Comparison of ENCODE assay signal across 2 cellular contexts in the genomic region with DNA sequence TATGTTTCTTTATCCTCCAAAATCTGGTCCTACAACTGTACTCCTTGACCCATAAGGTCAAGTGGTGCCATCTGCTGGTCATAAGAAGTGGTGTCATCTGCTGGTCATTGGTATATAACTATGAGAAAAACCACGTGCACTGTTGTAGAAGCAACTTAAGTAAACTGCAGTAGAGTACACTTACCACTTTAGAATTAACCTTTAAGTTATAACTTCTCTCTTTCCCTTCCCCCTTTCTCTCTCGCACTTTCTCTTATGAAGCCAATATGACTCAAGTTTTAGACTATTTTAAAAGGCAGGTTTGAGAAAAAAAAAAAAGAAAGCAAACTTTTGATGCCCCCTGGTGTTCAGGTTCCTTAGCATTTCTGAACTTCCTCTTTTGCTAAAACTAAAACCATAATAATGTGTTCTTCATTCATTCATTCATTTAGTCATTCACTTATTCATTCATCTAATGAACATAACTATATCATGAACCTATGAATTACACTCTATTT.
TF ChIP-seq lines count a peak whose summit lies in the region.

No MANE protein-coding gene starts in this region.

TF ChIP-seq in HEK293, 187 proteins besides CTCF, POLR2A, EP300 and RAD21 (continued from another document and continues in another):
- TF ChIP-seq, protein P1, sequence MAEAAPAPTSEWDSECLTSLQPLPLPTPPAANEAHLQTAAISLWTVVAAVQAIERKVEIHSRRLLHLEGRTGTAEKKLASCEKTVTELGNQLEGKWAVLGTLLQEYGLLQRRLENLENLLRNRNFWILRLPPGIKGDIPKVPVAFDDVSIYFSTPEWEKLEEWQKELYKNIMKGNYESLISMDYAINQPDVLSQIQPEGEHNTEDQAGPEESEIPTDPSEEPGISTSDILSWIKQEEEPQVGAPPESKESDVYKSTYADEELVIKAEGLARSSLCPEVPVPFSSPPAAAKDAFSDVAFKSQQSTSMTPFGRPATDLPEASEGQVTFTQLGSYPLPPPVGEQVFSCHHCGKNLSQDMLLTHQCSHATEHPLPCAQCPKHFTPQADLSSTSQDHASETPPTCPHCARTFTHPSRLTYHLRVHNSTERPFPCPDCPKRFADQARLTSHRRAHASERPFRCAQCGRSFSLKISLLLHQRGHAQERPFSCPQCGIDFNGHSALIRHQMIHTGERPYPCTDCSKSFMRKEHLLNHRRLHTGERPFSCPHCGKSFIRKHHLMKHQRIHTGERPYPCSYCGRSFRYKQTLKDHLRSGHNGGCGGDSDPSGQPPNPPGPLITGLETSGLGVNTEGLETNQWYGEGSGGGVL (tag by site-specific recombination; IDR thresholded peaks at IDR 0.05): no peak
- no peak for TF ChIP-seq ZNF239 (tag by site-specific recombination; IDR thresholded peaks at IDR 0.05)
- TF ChIP-seq ZNF658 (tag by site-specific recombination; IDR thresholded peaks at IDR 0.05): no peak
- no peak for TF ChIP-seq ZNF266 (tag by site-specific recombination; IDR thresholded peaks at IDR 0.05; ENCODE audit: low read depth)
- no peak for TF ChIP-seq TRIM28 (IDR thresholded peaks at IDR 0.05; ENCODE audit: borderline replicate concordance, low read length)
- TF ChIP-seq ZNF157 (tag by site-specific recombination; IDR thresholded peaks at IDR 0.05): no peak
- TF ChIP-seq, protein P2, sequence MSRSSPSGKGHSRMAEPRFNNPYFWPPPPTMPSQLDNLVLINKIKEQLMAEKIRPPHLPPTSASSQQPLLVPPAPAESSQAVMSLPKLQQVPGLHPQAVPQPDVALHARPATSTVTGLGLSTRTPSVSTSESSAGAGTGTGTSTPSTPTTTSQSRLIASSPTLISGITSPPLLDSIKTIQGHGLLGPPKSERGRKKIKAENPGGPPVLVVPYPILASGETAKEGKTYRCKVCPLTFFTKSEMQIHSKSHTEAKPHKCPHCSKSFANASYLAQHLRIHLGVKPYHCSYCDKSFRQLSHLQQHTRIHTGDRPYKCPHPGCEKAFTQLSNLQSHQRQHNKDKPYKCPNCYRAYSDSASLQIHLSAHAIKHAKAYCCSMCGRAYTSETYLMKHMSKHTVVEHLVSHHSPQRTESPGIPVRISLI (tag by site-specific recombination; IDR thresholded peaks at IDR 0.05): 0 out of 2 replicates have a peak, but pooled peaks have one; percentile 43
- TF ChIP-seq ZNF335 (tag by site-specific recombination; conservative IDR thresholded peaks at IDR 0.05): peak; percentile 36; the same call in 1 of the 2 replicates
- TF ChIP-seq ZNF660 (tag by site-specific recombination; IDR thresholded peaks at IDR 0.05): peak; percentile 62; the same call in 1 of the 2 replicates
- TF ChIP-seq, protein P3, sequence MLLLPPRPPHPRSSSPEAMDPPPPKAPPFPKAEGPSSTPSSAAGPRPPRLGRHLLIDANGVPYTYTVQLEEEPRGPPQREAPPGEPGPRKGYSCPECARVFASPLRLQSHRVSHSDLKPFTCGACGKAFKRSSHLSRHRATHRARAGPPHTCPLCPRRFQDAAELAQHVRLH (tag by site-specific recombination; IDR thresholded peaks at IDR 0.05): no peak
- no peak for TF ChIP-seq ZNF302 (tag by site-specific recombination; IDR thresholded peaks at IDR 0.05; ENCODE audit: low read depth)
- TF ChIP-seq ZBTB1 (tag by site-specific recombination; IDR thresholded peaks at IDR 0.05): no peak
- TF ChIP-seq BCL11B (tag by site-specific recombination; IDR thresholded peaks at IDR 0.05; ENCODE audit: low read depth): no peak
- TF ChIP-seq, protein P4, sequence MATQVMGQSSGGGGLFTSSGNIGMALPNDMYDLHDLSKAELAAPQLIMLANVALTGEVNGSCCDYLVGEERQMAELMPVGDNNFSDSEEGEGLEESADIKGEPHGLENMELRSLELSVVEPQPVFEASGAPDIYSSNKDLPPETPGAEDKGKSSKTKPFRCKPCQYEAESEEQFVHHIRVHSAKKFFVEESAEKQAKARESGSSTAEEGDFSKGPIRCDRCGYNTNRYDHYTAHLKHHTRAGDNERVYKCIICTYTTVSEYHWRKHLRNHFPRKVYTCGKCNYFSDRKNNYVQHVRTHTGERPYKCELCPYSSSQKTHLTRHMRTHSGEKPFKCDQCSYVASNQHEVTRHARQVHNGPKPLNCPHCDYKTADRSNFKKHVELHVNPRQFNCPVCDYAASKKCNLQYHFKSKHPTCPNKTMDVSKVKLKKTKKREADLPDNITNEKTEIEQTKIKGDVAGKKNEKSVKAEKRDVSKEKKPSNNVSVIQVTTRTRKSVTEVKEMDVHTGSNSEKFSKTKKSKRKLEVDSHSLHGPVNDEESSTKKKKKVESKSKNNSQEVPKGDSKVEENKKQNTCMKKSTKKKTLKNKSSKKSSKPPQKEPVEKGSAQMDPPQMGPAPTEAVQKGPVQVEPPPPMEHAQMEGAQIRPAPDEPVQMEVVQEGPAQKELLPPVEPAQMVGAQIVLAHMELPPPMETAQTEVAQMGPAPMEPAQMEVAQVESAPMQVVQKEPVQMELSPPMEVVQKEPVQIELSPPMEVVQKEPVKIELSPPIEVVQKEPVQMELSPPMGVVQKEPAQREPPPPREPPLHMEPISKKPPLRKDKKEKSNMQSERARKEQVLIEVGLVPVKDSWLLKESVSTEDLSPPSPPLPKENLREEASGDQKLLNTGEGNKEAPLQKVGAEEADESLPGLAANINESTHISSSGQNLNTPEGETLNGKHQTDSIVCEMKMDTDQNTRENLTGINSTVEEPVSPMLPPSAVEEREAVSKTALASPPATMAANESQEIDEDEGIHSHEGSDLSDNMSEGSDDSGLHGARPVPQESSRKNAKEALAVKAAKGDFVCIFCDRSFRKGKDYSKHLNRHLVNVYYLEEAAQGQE (tag by site-specific recombination; IDR thresholded peaks at IDR 0.05): no peak
- TF ChIP-seq ZNF24 (tag by site-specific recombination; IDR thresholded peaks at IDR 0.05): peak; percentile 59; the same call in 1 of the 2 replicates
- no peak for TF ChIP-seq ZNF121 (tag by site-specific recombination; IDR thresholded peaks at IDR 0.05)
- no peak for TF ChIP-seq ZNF600 (tag by site-specific recombination; IDR thresholded peaks at IDR 0.05)
- TF ChIP-seq KLF7 (tag by site-specific recombination; IDR thresholded peaks at IDR 0.05; ENCODE audit: borderline replicate concordance): no peak
- TF ChIP-seq ZNF174 (tag by site-specific recombination; IDR thresholded peaks at IDR 0.05): no peak
- TF ChIP-seq WT1 (tag by site-specific recombination; IDR thresholded peaks at IDR 0.05): no peak
- no peak for TF ChIP-seq ZNF792 (tag by site-specific recombination; IDR thresholded peaks at IDR 0.05)
- peak; percentile 74; the same call in 1 of the 2 replicates for TF ChIP-seq PRDM1 (tag by site-specific recombination; IDR thresholded peaks at IDR 0.05)
- no peak for TF ChIP-seq SETDB1 (IDR thresholded peaks at IDR 0.05; ENCODE audit: insufficient read length, low read length)
- TF ChIP-seq GLI2 (tag by site-specific recombination; IDR thresholded peaks at IDR 0.05; ENCODE audit: borderline replicate concordance, low read depth): no peak
- no peak for TF ChIP-seq ZNF549 (tag by site-specific recombination; IDR thresholded peaks at IDR 0.05)
- TF ChIP-seq ZNF654 (tag by site-specific recombination; IDR thresholded peaks at IDR 0.05; ENCODE audit: low read depth): peak; percentile 78
- no peak for TF ChIP-seq ZNF391 (tag by site-specific recombination; IDR thresholded peaks at IDR 0.05; ENCODE audit: borderline replicate concordance, low read depth)

TF ChIP-seq in GM12878, 131 proteins besides CTCF, POLR2A, EP300 and RAD21 (continued from another document and continues in another):
- TF ChIP-seq JUND (IDR thresholded peaks at IDR 0.05; ENCODE audit: low read depth, low read length) (no peak), CHD1 (IDR thresholded peaks at IDR 0.05; ENCODE audit: low read depth, low read length) (no peak), TCF3 (IDR thresholded peaks at IDR 0.05; ENCODE audit: borderline replicate concordance, insufficient read depth, low read depth, low read length) (no peak), ZNF24 (IDR thresholded peaks at IDR 0.05) (peak; percentile 96), SMC3 (IDR thresholded peaks at IDR 0.05; ENCODE audit: borderline replicate concordance, low read length) (peak; percentile 54; the same call in 1 of the 2 replicates), STAT1 (conservative IDR thresholded peaks at IDR 0.05) (no peak), JUNB (IDR thresholded peaks at IDR 0.05) (no peak), KLF5 (IDR thresholded peaks at IDR 0.05; ENCODE audit: partially characterized antibody) (no peak), KDM1A (IDR thresholded peaks at IDR 0.05; ENCODE audit: borderline replicate concordance) (no peak)
- TF ChIP-seq, protein P5, sequence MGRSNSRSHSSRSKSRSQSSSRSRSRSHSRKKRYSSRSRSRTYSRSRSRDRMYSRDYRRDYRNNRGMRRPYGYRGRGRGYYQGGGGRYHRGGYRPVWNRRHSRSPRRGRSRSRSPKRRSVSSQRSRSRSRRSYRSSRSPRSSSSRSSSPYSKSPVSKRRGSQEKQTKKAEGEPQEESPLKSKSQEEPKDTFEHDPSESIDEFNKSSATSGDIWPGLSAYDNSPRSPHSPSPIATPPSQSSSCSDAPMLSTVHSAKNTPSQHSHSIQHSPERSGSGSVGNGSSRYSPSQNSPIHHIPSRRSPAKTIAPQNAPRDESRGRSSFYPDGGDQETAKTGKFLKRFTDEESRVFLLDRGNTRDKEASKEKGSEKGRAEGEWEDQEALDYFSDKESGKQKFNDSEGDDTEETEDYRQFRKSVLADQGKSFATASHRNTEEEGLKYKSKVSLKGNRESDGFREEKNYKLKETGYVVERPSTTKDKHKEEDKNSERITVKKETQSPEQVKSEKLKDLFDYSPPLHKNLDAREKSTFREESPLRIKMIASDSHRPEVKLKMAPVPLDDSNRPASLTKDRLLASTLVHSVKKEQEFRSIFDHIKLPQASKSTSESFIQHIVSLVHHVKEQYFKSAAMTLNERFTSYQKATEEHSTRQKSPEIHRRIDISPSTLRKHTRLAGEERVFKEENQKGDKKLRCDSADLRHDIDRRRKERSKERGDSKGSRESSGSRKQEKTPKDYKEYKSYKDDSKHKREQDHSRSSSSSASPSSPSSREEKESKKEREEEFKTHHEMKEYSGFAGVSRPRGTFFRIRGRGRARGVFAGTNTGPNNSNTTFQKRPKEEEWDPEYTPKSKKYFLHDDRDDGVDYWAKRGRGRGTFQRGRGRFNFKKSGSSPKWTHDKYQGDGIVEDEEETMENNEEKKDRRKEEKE (IDR thresholded peaks at IDR 0.05): no peak
- TF ChIP-seq, protein P4 (IDR thresholded peaks at IDR 0.05; ENCODE audit: low read depth, low read length): no peak
- TF ChIP-seq, protein P6, sequence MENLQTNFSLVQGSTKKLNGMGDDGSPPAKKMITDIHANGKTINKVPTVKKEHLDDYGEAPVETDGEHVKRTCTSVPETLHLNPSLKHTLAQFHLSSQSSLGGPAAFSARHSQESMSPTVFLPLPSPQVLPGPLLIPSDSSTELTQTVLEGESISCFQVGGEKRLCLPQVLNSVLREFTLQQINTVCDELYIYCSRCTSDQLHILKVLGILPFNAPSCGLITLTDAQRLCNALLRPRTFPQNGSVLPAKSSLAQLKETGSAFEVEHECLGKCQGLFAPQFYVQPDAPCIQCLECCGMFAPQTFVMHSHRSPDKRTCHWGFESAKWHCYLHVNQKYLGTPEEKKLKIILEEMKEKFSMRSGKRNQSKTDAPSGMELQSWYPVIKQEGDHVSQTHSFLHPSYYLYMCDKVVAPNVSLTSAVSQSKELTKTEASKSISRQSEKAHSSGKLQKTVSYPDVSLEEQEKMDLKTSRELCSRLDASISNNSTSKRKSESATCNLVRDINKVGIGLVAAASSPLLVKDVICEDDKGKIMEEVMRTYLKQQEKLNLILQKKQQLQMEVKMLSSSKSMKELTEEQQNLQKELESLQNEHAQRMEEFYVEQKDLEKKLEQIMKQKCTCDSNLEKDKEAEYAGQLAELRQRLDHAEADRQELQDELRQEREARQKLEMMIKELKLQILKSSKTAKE (IDR thresholded peaks at IDR 0.05; ENCODE audit: low read depth, poor library complexity, severe bottlenecking): peak; percentile 37
- TF ChIP-seq, protein P7, sequence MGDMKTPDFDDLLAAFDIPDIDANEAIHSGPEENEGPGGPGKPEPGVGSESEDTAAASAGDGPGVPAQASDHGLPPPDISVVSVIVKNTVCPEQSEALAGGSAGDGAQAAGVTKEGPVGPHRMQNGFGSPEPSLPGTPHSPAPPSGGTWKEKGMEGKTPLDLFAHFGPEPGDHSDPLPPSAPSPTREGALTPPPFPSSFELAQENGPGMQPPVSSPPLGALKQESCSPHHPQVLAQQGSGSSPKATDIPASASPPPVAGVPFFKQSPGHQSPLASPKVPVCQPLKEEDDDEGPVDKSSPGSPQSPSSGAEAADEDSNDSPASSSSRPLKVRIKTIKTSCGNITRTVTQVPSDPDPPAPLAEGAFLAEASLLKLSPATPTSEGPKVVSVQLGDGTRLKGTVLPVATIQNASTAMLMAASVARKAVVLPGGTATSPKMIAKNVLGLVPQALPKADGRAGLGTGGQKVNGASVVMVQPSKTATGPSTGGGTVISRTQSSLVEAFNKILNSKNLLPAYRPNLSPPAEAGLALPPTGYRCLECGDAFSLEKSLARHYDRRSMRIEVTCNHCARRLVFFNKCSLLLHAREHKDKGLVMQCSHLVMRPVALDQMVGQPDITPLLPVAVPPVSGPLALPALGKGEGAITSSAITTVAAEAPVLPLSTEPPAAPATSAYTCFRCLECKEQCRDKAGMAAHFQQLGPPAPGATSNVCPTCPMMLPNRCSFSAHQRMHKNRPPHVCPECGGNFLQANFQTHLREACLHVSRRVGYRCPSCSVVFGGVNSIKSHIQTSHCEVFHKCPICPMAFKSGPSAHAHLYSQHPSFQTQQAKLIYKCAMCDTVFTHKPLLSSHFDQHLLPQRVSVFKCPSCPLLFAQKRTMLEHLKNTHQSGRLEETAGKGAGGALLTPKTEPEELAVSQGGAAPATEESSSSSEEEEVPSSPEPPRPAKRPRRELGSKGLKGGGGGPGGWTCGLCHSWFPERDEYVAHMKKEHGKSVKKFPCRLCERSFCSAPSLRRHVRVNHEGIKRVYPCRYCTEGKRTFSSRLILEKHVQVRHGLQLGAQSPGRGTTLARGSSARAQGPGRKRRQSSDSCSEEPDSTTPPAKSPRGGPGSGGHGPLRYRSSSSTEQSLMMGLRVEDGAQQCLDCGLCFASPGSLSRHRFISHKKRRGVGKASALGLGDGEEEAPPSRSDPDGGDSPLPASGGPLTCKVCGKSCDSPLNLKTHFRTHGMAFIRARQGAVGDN (IDR thresholded peaks at IDR 0.05): no peak
